Comparison of ENCODE assay signal across 16 cellular contexts in genomic region chr17:82004485-82005455, GRCh38. TPM values are rescaled to one million over a fixed set of nuclear protein-coding genes. Genes with fewer than 3 reads are reported as not detected.
DNase-seq lines count a peak whose midpoint lies in the region; ATAC-seq, FAIRE-seq and TF ChIP-seq lines count a peak whose summit lies in the region.
"Had no signal": no experiment of that assay in that cellular context is flagged by ENCODE, and none has a peak within 500 bp of the region (broad histone marks: within the 10 kb centered on the region; RNA-seq: fewer than 3 reads in every experiment).

No MANE protein-coding gene starts in this region.

- CTCF ChIA-PET in RWPE1 (lab: Yijun Ruan, JAX) = interaction anchor here (0.6 to 2.9 kb wide), 6 partner anchors 9 to 169 kb away, joined by 3 to 16 read pairs (median 4); no protein-coding TSS in a partner anchor

- DNase-seq in RWPE1 (ENCODE audit: low spot score) (no peak), keratinocyte (ENCODE audit: low read depth, low spot score) (no peak), suprapubic skin (ENCODE audit: low spot score in 2 of 2) (no peak), BE2C (no peak), WERI-Rb-1 (no peak), right cardiac atrium (no peak), NCI-H446 treated with DMSO at 0.1 percent for 48 hours (lab: John Stamatoyannopoulos, UW) (no peak)
- DNase-seq: activated CD8-positive, alpha-beta memory T cell treated with anti-CD3 and anti-CD28 coated beads, Interleukin-2, amount 10 ng/mL, durations not matched to agents 7 days and 5 days; cerebellar nuclear complex; DND-41; left ventricle myocardium inferior; SIG-M5 had no signal

- H3K9me1 ChIP-seq in keratinocyte (ENCODE audit: control insufficient read depth, extremely low read depth, insufficient read depth, low read length) = peaks cover 2% of the 10 kb centered on the region

- H3K9ac ChIP-seq in BLaER1 treated with 17β-estradiol and CSF1 and Interleukin-3, amounts not matched to agents 10 nM and 100 nM = peak overlapping the region in 5 of 11 experiments; percentile 1 to 53 (median 24); a peak in 6 of 22 replicates
- H3K9ac ChIP-seq in keratinocyte (ENCODE audit: control insufficient read depth, extremely low read depth, insufficient read depth, low read length) = no peak overlapping the region

- no peak for TF ChIP-seq EP300 in suprapubic skin (IDR thresholded peaks at IDR 0.05)

- ATAC-seq in right cardiac atrium = no peak
- ATAC-seq: activated CD8-positive, alpha-beta memory T cell treated with anti-CD3 and anti-CD28 coated beads, Interleukin-2, amount 10 ng/mL, durations not matched to agents 7 days and 5 days had no signal

- H3K27me3 ChIP-seq in BLaER1 treated with 17β-estradiol and CSF1 and Interleukin-3, amounts not matched to agents 10 nM and 100 nM = peaks cover 0 to 58% (median 11%) of the 10 kb centered on the region in 11 experiments; a peak in 14 of 22 replicates
- H3K27me3 ChIP-seq in keratinocyte (ENCODE audit: control insufficient read depth, extremely low read depth, insufficient read depth, low read length) = no peaks in the 10 kb centered on the region
- H3K27me3 ChIP-seq in suprapubic skin = no peaks in the 10 kb centered on the region
- no peaks in the 10 kb centered on the region for H3K27me3 ChIP-seq in BE2C
- H3K27me3 ChIP-seq in WERI-Rb-1 (ENCODE audit: insufficient read depth, low read depth, severe bottlenecking) = no peaks in the 10 kb centered on the region
- H3K27me3 ChIP-seq in right cardiac atrium (ENCODE audit: control insufficient read depth, insufficient read depth) = no peaks in the 10 kb centered on the region
- H3K27me3 ChIP-seq: tibial nerve had no signal

- no peak for FAIRE-seq in keratinocyte (lab: Jason Lieb, UNC)
- FAIRE-seq: GM12891 had no signal

- dilution Hi-C loops in keratinocyte (cut with MboI; ENCODE audit: extremely low pct_ligation_motif_present, low sequenced_read_pairs) = no loop called here

- peaks cover 68 to 99% (median 85%) of the 10 kb centered on the region in 11 experiments; a peak in 21 of 22 replicates for H4K20me1 ChIP-seq in BLaER1 treated with 17β-estradiol and CSF1 and Interleukin-3, amounts not matched to agents 10 nM and 100 nM
- no peaks in the 10 kb centered on the region for H4K20me1 ChIP-seq in keratinocyte (ENCODE audit: control insufficient read depth, extremely low read depth, insufficient read depth, low read length)

- intact Hi-C loops in right cardiac atrium (cut with DNase I) = no loop called here

- WGBS in suprapubic skin = 100% methylated on average over 8 of the region's 42 CpGs
- 88% methylated on average over 42 of the region's 42 CpGs for WGBS in right cardiac atrium

- no peak overlapping the region for H3K4me3 ChIP-seq in BLaER1 treated with 17β-estradiol and CSF1 and Interleukin-3, amounts not matched to agents 10 nM and 100 nM
- H3K4me3 ChIP-seq in keratinocyte (ENCODE audit: control insufficient read depth in 2 of 3, extremely low read depth in 1 of 3, insufficient read depth in 2 of 3, low read depth in 1 of 3, low read length in 3 of 3) (no peak overlapping the region), suprapubic skin (no peak overlapping the region), BE2C (ENCODE audit: low read depth, low read length) (no peak overlapping the region), WERI-Rb-1 (ENCODE audit: low read depth, low read length) (no peak overlapping the region), right cardiac atrium (ENCODE audit: low read length) (no peak overlapping the region)
- H3K4me3 ChIP-seq: left ventricle myocardium inferior, tibial nerve had no signal

- no peak for TF ChIP-seq CTCF in RWPE1 (conservative IDR thresholded peaks at IDR 0.05; ENCODE audit: low read depth)
- TF ChIP-seq CTCF in keratinocyte (optimal IDR thresholded peaks at IDR 0.05 in 1 of 3, IDR thresholded peaks at IDR 0.05 in 1 of 3, conservative IDR thresholded peaks at IDR 0.05 in 1 of 3; ENCODE audit: extremely low read depth in 1 of 3, insufficient read depth in 2 of 3, low read length in 3 of 3) = no peak
- TF ChIP-seq CTCF in suprapubic skin (IDR thresholded peaks at IDR 0.05) = no peak
- no peak for TF ChIP-seq CTCF in BE2C (IDR thresholded peaks at IDR 0.05; ENCODE audit: low read depth, low read length)
- no peak for TF ChIP-seq CTCF in WERI-Rb-1 (IDR thresholded peaks at IDR 0.05; ENCODE audit: low read depth, low read length)

- H3K9me3 ChIP-seq in BLaER1 treated with 17β-estradiol and CSF1 and Interleukin-3, amounts not matched to agents 10 nM and 100 nM (replicated peaks in 1 of 11) = no peaks in the 10 kb centered on the region
- H3K9me3 ChIP-seq in keratinocyte (ENCODE audit: control insufficient read depth, low read depth, low read length) = no peaks in the 10 kb centered on the region
- H3K9me3 ChIP-seq in suprapubic skin = no peaks in the 10 kb centered on the region
- no peaks in the 10 kb centered on the region for H3K9me3 ChIP-seq in BE2C
- no peaks in the 10 kb centered on the region for H3K9me3 ChIP-seq in WERI-Rb-1 (ENCODE audit: severe bottlenecking)
- no peaks in the 10 kb centered on the region for H3K9me3 ChIP-seq in right cardiac atrium (ENCODE audit: control insufficient read depth, low read length)
- H3K9me3 ChIP-seq: left ventricle myocardium inferior, tibial nerve had no signal

- H3K27ac ChIP-seq in BLaER1 treated with 17β-estradiol and CSF1 and Interleukin-3, amounts not matched to agents 10 nM and 100 nM = 0 out of 22 replicates have a peak overlapping the region, but pooled peaks of 1 of the 11 experiments have one; percentile 55
- H3K27ac ChIP-seq in RWPE1 (peak overlapping the region; percentile 95), keratinocyte (ENCODE audit: control insufficient read depth, insufficient read depth, low read length) (peak overlapping the region; percentile 31), suprapubic skin (peak overlapping the region; percentile 39), WERI-Rb-1 (no peak overlapping the region; the same call in 1 of the 2 replicates), right cardiac atrium (ENCODE audit: low read length) (no peak overlapping the region)
- H3K27ac ChIP-seq: epithelial cell of prostate, left ventricle myocardium inferior had no signal

- H3K4me1 ChIP-seq in BLaER1 treated with 17β-estradiol and CSF1 and Interleukin-3, amounts not matched to agents 10 nM and 100 nM = peaks cover 47 to 95% (median 78%) of the 10 kb centered on the region in 10 experiments
- peaks cover 32% of the 10 kb centered on the region for H3K4me1 ChIP-seq in keratinocyte (ENCODE audit: control insufficient read depth, extremely low read depth, insufficient read depth, low read length)
- H3K4me1 ChIP-seq in suprapubic skin = peaks cover 38% of the 10 kb centered on the region
- peaks cover 23% of the 10 kb centered on the region for H3K4me1 ChIP-seq in BE2C
- H3K4me1 ChIP-seq in right cardiac atrium (ENCODE audit: control insufficient read depth, insufficient read depth, low read length) = no peaks in the 10 kb centered on the region

- no peaks in the 10 kb centered on the region for H3K36me3 ChIP-seq in BLaER1 treated with 17β-estradiol and CSF1 and Interleukin-3, amounts not matched to agents 10 nM and 100 nM
- H3K36me3 ChIP-seq in keratinocyte (ENCODE audit: control insufficient read depth in 2 of 2, extremely low read depth in 1 of 2, insufficient read depth in 2 of 2, low read length in 2 of 2) = no peaks in the 10 kb centered on the region
- peaks cover 7% of the 10 kb centered on the region for H3K36me3 ChIP-seq in suprapubic skin
- no peaks in the 10 kb centered on the region; the same call in 1 of the 2 replicates for H3K36me3 ChIP-seq in BE2C
- peaks cover 9% of the 10 kb centered on the region for H3K36me3 ChIP-seq in WERI-Rb-1
- H3K36me3 ChIP-seq: left ventricle myocardium inferior had no signal

- no peak overlapping the region for H2AFZ ChIP-seq in keratinocyte (ENCODE audit: control insufficient read depth, low read length)

- TF ChIP-seq POLR2A in suprapubic skin (IDR thresholded peaks at IDR 0.05) = no peak

- peak overlapping the region; percentile 45 to 99 (median 84) for H3K4me2 ChIP-seq in BLaER1 treated with 17β-estradiol and CSF1 and Interleukin-3, amounts not matched to agents 10 nM and 100 nM
- H3K4me2 ChIP-seq in keratinocyte (ENCODE audit: control insufficient read depth, extremely low read depth, insufficient read depth, low read depth, low read length) = no peak overlapping the region

- POLR2A ChIA-PET in RWPE1 (lab: Yijun Ruan, JAX; ENCODE audit: low non-redundant PET) = no interaction called here

- no peaks in the 10 kb centered on the region for H3K79me2 ChIP-seq in keratinocyte (ENCODE audit: control insufficient read depth, insufficient read depth, low read length)

RNA-seq across cellular contexts. Expression of gene CENPX, which starts 17.9 kb away (rescaled TPM):
- polyA plus RNA-seq in keratinocyte = 38.3 to 52.0 TPM (median 48.2 TPM) in 3 replicates
- 4.8 TPM for polyA plus RNA-seq in keratinocyte (2011; ENCODE audit: low read depth)
- 19.8 and 41.7 TPM in 2 replicates for polyA plus RNA-seq in keratinocyte (2011; cell fraction: cytosol; rRNA removed)
- polyA plus RNA-seq in keratinocyte (2011; cell fraction: nucleus; rRNA removed) = 19.4 and 20.6 TPM in 2 replicates
- polyA plus RNA-seq in keratinocyte (2012; ENCODE audit: low replicate concordance) = 24.4 and 64.8 TPM in 2 replicates
- 7.8 to 10.6 TPM (median 9.1 TPM) in 3 replicates for polyA minus RNA-seq in keratinocyte
- 30.5 TPM for polyA minus RNA-seq in keratinocyte (2011; cell fraction: cytosol; rRNA and poly(A)+ RNA removed)
- polyA minus RNA-seq in keratinocyte (2011; cell fraction: nucleus; rRNA and poly(A)+ RNA removed) = 5.0 and 6.1 TPM in 2 replicates
- 10 to 100 TPM; 75.8 to 81.6 (median 76.8) TPM for total RNA-seq in suprapubic skin
- polyA plus RNA-seq in BE2C (2012; ENCODE audit: insufficient read depth, insufficient read length, low read depth) = 262 TPM
- 10 to 100 TPM; 20.1 to 28.6 (median 26.0) TPM for total RNA-seq in right cardiac atrium
- polyA plus RNA-seq in right cardiac atrium = 31.2 TPM

RNA-seq across cellular contexts. Expression of gene LRRC45, which starts 18.3 kb away (rescaled TPM):
- polyA plus RNA-seq in keratinocyte = 2.5 to 3.6 TPM (median 2.9 TPM) in 3 replicates
- 1.1 TPM for polyA plus RNA-seq in keratinocyte (2011; ENCODE audit: low read depth)
- 0.61 and 1.4 TPM in 2 replicates for polyA plus RNA-seq in keratinocyte (2011; cell fraction: cytosol; rRNA removed)
- 5.7 and 7.1 TPM in 2 replicates for polyA plus RNA-seq in keratinocyte (2011; cell fraction: nucleus; rRNA removed)
- 1.2 and 3.5 TPM in 2 replicates for polyA plus RNA-seq in keratinocyte (2012; ENCODE audit: low replicate concordance)
- polyA minus RNA-seq in keratinocyte = 1.5 to 2.5 TPM (median 2.3 TPM) in 3 replicates
- polyA minus RNA-seq in keratinocyte (2011; cell fraction: cytosol; rRNA and poly(A)+ RNA removed) = 3.1 TPM
- polyA minus RNA-seq in keratinocyte (2011; cell fraction: nucleus; rRNA and poly(A)+ RNA removed) = 1.5 and 3.7 TPM in 2 replicates
- total RNA-seq in suprapubic skin = 10 to 100 TPM; 14.1 to 18.7 (median 15.4) TPM
- 12.0 TPM for polyA plus RNA-seq in BE2C (2012; ENCODE audit: insufficient read depth, insufficient read length, low read depth)
- total RNA-seq in right cardiac atrium = 1 to 10 TPM; 3.2 to 6.7 (median 6.0) TPM
- polyA plus RNA-seq in right cardiac atrium = 4.9 TPM

RNA-seq across cellular contexts. Expression of gene RAC3, which starts 26.7 kb away (rescaled TPM):
- 10.2 to 23.0 TPM (median 12.3 TPM) in 3 replicates for polyA plus RNA-seq in keratinocyte
- polyA plus RNA-seq in keratinocyte (2011; ENCODE audit: low read depth) = 1.6 TPM
- 8.5 and 23.2 TPM in 2 replicates for polyA plus RNA-seq in keratinocyte (2011; cell fraction: cytosol; rRNA removed)
- 8.9 and 15.0 TPM in 2 replicates for polyA plus RNA-seq in keratinocyte (2011; cell fraction: nucleus; rRNA removed)
- 4.1 and 10.1 TPM in 2 replicates for polyA plus RNA-seq in keratinocyte (2012; ENCODE audit: low replicate concordance)
- 3.7 to 34.6 TPM (median 7.4 TPM) in 3 replicates for polyA minus RNA-seq in keratinocyte
- polyA minus RNA-seq in keratinocyte (2011; cell fraction: cytosol; rRNA and poly(A)+ RNA removed) = 31.1 TPM
- 3.2 and 5.4 TPM in 2 replicates for polyA minus RNA-seq in keratinocyte (2011; cell fraction: nucleus; rRNA and poly(A)+ RNA removed)
- 10 to 100 TPM; 13.7 to 34.1 (median 14.8) TPM for total RNA-seq in suprapubic skin
- polyA plus RNA-seq in BE2C (2012; ENCODE audit: insufficient read depth, insufficient read length, low read depth) = 65.3 TPM
- 1 to 10 TPM; 1.0 to 2.0 (median 1.5) TPM for total RNA-seq in right cardiac atrium
- polyA plus RNA-seq in right cardiac atrium = 2.4 TPM

RNA-seq across cellular contexts. Expression of gene ASPSCR1, which starts 27.3 kb away (rescaled TPM):
- polyA plus RNA-seq in keratinocyte (5.2 to 8.3 TPM (median 6.7 TPM) in 3 replicates), right cardiac atrium (20.1 TPM)
- polyA plus RNA-seq in keratinocyte (2011; ENCODE audit: low read depth) = 5.0 TPM
- 3.0 and 9.1 TPM in 2 replicates for polyA plus RNA-seq in keratinocyte (2011; cell fraction: cytosol; rRNA removed)
- 8.5 and 12.9 TPM in 2 replicates for polyA plus RNA-seq in keratinocyte (2011; cell fraction: nucleus; rRNA removed)
- 11.5 TPM in 2 replicates for polyA plus RNA-seq in keratinocyte (2012; ENCODE audit: low replicate concordance)
- polyA minus RNA-seq in keratinocyte = 4.7 to 10.0 TPM (median 6.3 TPM) in 3 replicates
- 24.2 TPM for polyA minus RNA-seq in keratinocyte (2011; cell fraction: cytosol; rRNA and poly(A)+ RNA removed)
- 6.4 and 8.9 TPM in 2 replicates for polyA minus RNA-seq in keratinocyte (2011; cell fraction: nucleus; rRNA and poly(A)+ RNA removed)
- total RNA-seq in suprapubic skin (10 to 100 TPM; 17.9 to 25.6 (median 21.6) TPM), right cardiac atrium (10 to 100 TPM; 16.6 to 28.9 (median 21.6) TPM)
- polyA plus RNA-seq in BE2C (2012; ENCODE audit: insufficient read depth, insufficient read length, low read depth) = 69.7 TPM

RNA-seq across cellular contexts. Expression of gene DCXR, which starts 32.7 kb away (rescaled TPM):
- polyA plus RNA-seq in keratinocyte (45.4 to 73.6 TPM (median 64.0 TPM) in 3 replicates), right cardiac atrium (196 TPM)
- polyA plus RNA-seq in keratinocyte (2011; ENCODE audit: low read depth) = 10.2 TPM
- polyA plus RNA-seq in keratinocyte (2011; cell fraction: cytosol; rRNA removed) = 59.0 and 103 TPM in 2 replicates
- polyA plus RNA-seq in keratinocyte (2011; cell fraction: nucleus; rRNA removed) = 51.5 and 77.5 TPM in 2 replicates
- 62.1 and 118 TPM in 2 replicates for polyA plus RNA-seq in keratinocyte (2012; ENCODE audit: low replicate concordance)
- 39.1 to 83.3 TPM (median 62.9 TPM) in 3 replicates for polyA minus RNA-seq in keratinocyte
- 41.8 TPM for polyA minus RNA-seq in keratinocyte (2011; cell fraction: cytosol; rRNA and poly(A)+ RNA removed)
- polyA minus RNA-seq in keratinocyte (2011; cell fraction: nucleus; rRNA and poly(A)+ RNA removed) = 12.2 and 13.9 TPM in 2 replicates
- total RNA-seq in suprapubic skin (100 to 1,000 TPM; 160 to 267 (median 222) TPM), right cardiac atrium (100 to 1,000 TPM; 127 to 181 (median 168) TPM)
- 335 TPM for polyA plus RNA-seq in BE2C (2012; ENCODE audit: insufficient read depth, insufficient read length, low read depth)

Comparison
In these comparisons a context has a peak if more than half of its experiments do, and no peak if none do; other contexts are left out.
1. H3K27ac ChIP-seq: peak in RWPE1 (single experiment), keratinocyte (single experiment) and suprapubic skin (single experiment); none in WERI-Rb-1 (single experiment) and right cardiac atrium (single experiment).
2. RNA of gene RAC3, which starts 26.7 kb away (total RNA-seq): 13.7 to 34.1 TPM in suprapubic skin; 1.0 to 2.0 TPM in right cardiac atrium; every median in the first group is over 4 times any median in the second.